In genomic region chr2:201432551-201433388, GRCh38 we compare ENCODE assay signal across 8 cellular contexts. TPM values are rescaled to one million over a fixed set of nuclear protein-coding genes. Genes with fewer than 3 reads are reported as not detected.
DNase-seq lines count a peak whose midpoint lies in the region; ATAC-seq, FAIRE-seq and TF ChIP-seq lines count a peak whose summit lies in the region.

No MANE protein-coding gene starts in this region.

- DNase-seq in H54 (ENCODE audit: insufficient read length, low spot score) (no peak), WTC11 (ENCODE audit: low spot score) (no peak), fibroblast of the conjunctiva (ENCODE audit: low read depth) (peak; percentile 66), endodermal cell (no peak), GF-D8 (lab: John Stamatoyannopoulos, UW) (no peak)

- H3K27ac Mint-ChIP-seq in WTC11 (no peak overlapping the region), endodermal cell (no peak overlapping the region)

- H3K9ac ChIP-seq in skeletal muscle satellite cell (ENCODE audit: low read depth, low read length) (peak overlapping the region; percentile 33), endodermal cell (ENCODE audit: extremely low read depth, low read length, poor library complexity, severe bottlenecking) (no peak overlapping the region)

- H3K36me3 Mint-ChIP-seq in WTC11 (peaks cover 33% of the 10 kb centered on the region), endodermal cell (ENCODE audit: low read depth) (peaks cover 26% of the 10 kb centered on the region)

- TF ChIP-seq CTCF in WTC11 (IDR thresholded peaks at IDR 0.05) (no peak), endodermal cell (conservative IDR thresholded peaks at IDR 0.05) (no peak)

- no peaks in the 10 kb centered on the region for H3K27me3 ChIP-seq in skeletal muscle satellite cell (ENCODE audit: control insufficient read depth, insufficient read depth, low read length)
- no peaks in the 10 kb centered on the region for H3K27me3 ChIP-seq in endodermal cell (ENCODE audit: control insufficient read depth, insufficient read depth, low read length, poor library complexity, severe bottlenecking)

- H3K4me1 ChIP-seq in skeletal muscle satellite cell (ENCODE audit: control insufficient read depth, insufficient read depth, low read length) (peaks cover 30% of the 10 kb centered on the region), endodermal cell (ENCODE audit: control insufficient read depth, insufficient read depth, low read length) (no peaks in the 10 kb centered on the region)

- POLR2A ChIA-PET in WTC11 (lab: Charles Lee) = no interaction called here

- ATAC-seq in WTC11 (peak; percentile 30; the same call in 1 of the 2 replicates), GM19351 (IDR thresholded peaks at IDR 0.05; ENCODE audit: unreplicated experiment) (no peak), GM21717 (IDR thresholded peaks at IDR 0.05; ENCODE audit: unreplicated experiment) (no peak)

- no peak for TF ChIP-seq POLR2A in H54 (IDR thresholded peaks at IDR 0.05; ENCODE audit: low read depth, low read length)

- H3K36me3 ChIP-seq in skeletal muscle satellite cell (ENCODE audit: insufficient read depth, low read length) (peaks cover 7% of the 10 kb centered on the region), endodermal cell (ENCODE audit: control insufficient read depth, insufficient read depth, low read length) (peaks cover 3% of the 10 kb centered on the region)

- H3K27me3 Mint-ChIP-seq in WTC11 (ENCODE audit: low read depth) = peaks cover 4% of the 10 kb centered on the region; the same call in 1 of the 2 replicates
- no peaks in the 10 kb centered on the region for H3K27me3 Mint-ChIP-seq in endodermal cell (ENCODE audit: insufficient read depth)

- H3K9me3 ChIP-seq in skeletal muscle satellite cell (replicated peaks; ENCODE audit: low read length) (no peaks in the 10 kb centered on the region), endodermal cell (ENCODE audit: control insufficient read depth, low read length) (peaks cover 22% of the 10 kb centered on the region)

- peak overlapping the region; percentile 33 for H3K4me2 ChIP-seq in skeletal muscle satellite cell (ENCODE audit: low read length)

- 87 to 90% methylated on average over 4 to 5 of the region's 5 CpGs for WGBS in endodermal cell (ENCODE audit: insufficient coverage in 1 of 2, insufficient read length in 1 of 2), 2 experiments

- H3K4me3 ChIP-seq in skeletal muscle satellite cell (ENCODE audit: low read length) = no peak overlapping the region
- no peak overlapping the region for H3K4me3 ChIP-seq in endodermal cell (ENCODE audit: low read length)

- H3K27ac ChIP-seq in endodermal cell (ENCODE audit: low read depth, low read length) = no peak overlapping the region

- CTCF ChIA-PET in WTC11 (lab: Charles Lee) = interaction anchor here (0.5 kb wide), 1 partner anchor 951 kb away, joined by 4 read pairs; no protein-coding TSS in a partner anchor

- H3K4me1 Mint-ChIP-seq in WTC11 = peaks cover 12% of the 10 kb centered on the region
- peaks cover 13% of the 10 kb centered on the region for H3K4me1 Mint-ChIP-seq in endodermal cell

- FAIRE-seq in H54 (lab: Jason Lieb, UNC) = peak; percentile 48

- H3K9me3 Mint-ChIP-seq in WTC11 (peaks cover 36% of the 10 kb centered on the region), endodermal cell (peaks cover 36% of the 10 kb centered on the region)

- no peak overlapping the region for H3K4me3 Mint-ChIP-seq in WTC11
- no peak overlapping the region for H3K4me3 Mint-ChIP-seq in endodermal cell

TF ChIP-seq in WTC11, 78 proteins besides CTCF, POLR2A, EP300 and RAD21:
- TF ChIP-seq NR3C1 (CRISPR knock-in tag; conservative IDR thresholded peaks at IDR 0.05; ENCODE audit: low read depth) (no peak), ARID4B (CRISPR knock-in tag; IDR thresholded peaks at IDR 0.05; ENCODE audit: borderline replicate concordance) (no peak), GRHL2 (CRISPR knock-in tag; IDR thresholded peaks at IDR 0.05; ENCODE audit: insufficient replicate concordance, severe bottlenecking) (no peak), USF1 (CRISPR knock-in tag; IDR thresholded peaks at IDR 0.05) (no peak), CREB1 (CRISPR knock-in tag; IDR thresholded peaks at IDR 0.05) (no peak), ATF1 (CRISPR knock-in tag; IDR thresholded peaks at IDR 0.05) (no peak)

RNA-seq across cellular contexts. Expression of gene TRAK2, which starts 18.5 kb away (rescaled TPM):
- total RNA-seq in WTC11 (2021) (9.4 to 12.8 TPM (median 10.5 TPM) in 3 replicates), endodermal cell (10 to 100 TPM; 14.8 to 15.2 TPM)
- total RNA-seq in skeletal muscle satellite cell (2012; rRNA removed) = 39.1 and 48.7 TPM in 2 replicates
- 9.5 TPM for polyA plus RNA-seq in endodermal cell (2013, experiment 1 of 2)
- polyA plus RNA-seq in endodermal cell (2013, experiment 2 of 2) = 8.0 TPM

RNA-seq across cellular contexts. Expression of gene STRADB, which starts 18.8 kb away (rescaled TPM):
- total RNA-seq in WTC11 (2021) (35.4 to 37.4 TPM (median 36.7 TPM) in 3 replicates), endodermal cell (10 to 100 TPM; 39.7 to 50.1 TPM)
- 33.9 and 38.5 TPM in 2 replicates for total RNA-seq in skeletal muscle satellite cell (2012; rRNA removed)
- 40.0 TPM for polyA plus RNA-seq in endodermal cell (2013, experiment 1 of 2)
- polyA plus RNA-seq in endodermal cell (2013, experiment 2 of 2) = 36.1 TPM
